Comparison of ENCODE assay signal across 8 cellular contexts in genomic region chr2:69741281-69742169, GRCh38.
DNase-seq lines count a peak whose midpoint lies in the region; ATAC-seq lines count a peak whose summit lies in the region.

ANXA4 (plus strand) TSS chr2:69742134; CDS start chr2:69781566, 39,432 bp downstream.

- peaks cover 15 to 21% of the 10 kb centered on the region in 2 donors for H3K4me1 ChIP-seq in mucosa of rectum (ENCODE audit: control insufficient read depth in 2 of 2, insufficient read depth in 2 of 2, low read length in 2 of 2)

- H3K9ac ChIP-seq in mucosa of rectum (ENCODE audit: low read depth in 1 of 2, low read length in 2 of 2) = peak within 1 kb of the TSS; percentile 66 to 93

- peak within 1 kb of the TSS; percentile 76 to 94 for H3K4me3 ChIP-seq in mucosa of rectum (ENCODE audit: low read length in 2 of 2)

- no peaks in the 10 kb centered on the region for H3K36me3 ChIP-seq in mucosa of rectum (ENCODE audit: control insufficient read depth in 2 of 2, insufficient read depth in 2 of 2, low read length in 2 of 2)

- DNase-seq in AML-193 (lab: John Stamatoyannopoulos, UW) (peak; percentile 41 to 49), NCI-H82 treated with DMSO at 0.1 percent for 48 hours (lab: John Stamatoyannopoulos, UW; ENCODE audit: unreplicated experiment) (peak; percentile 31), epidermal melanocyte (ENCODE audit: insufficient read length, low spot score) (peak; percentile 71)
- peak; percentile 24 for DNase-seq in activated CD8-positive, alpha-beta memory T cell treated with anti-CD3 and anti-CD28 coated beads, Interleukin-2, amount 50 U/mL, for 24 hours (ENCODE audit: extremely low read depth)
- peak; percentile 34 to 45 for DNase-seq in stimulated activated CD8-positive, alpha-beta memory T cell treated with anti-CD3 and anti-CD28 coated beads, Interleukin-7, amount 100 ng/mL, for 4 hours (ENCODE audit: low read depth in 2 of 2)

- H3K9me3 ChIP-seq in mucosa of rectum (ENCODE audit: control insufficient read depth in 2 of 2, low read length in 2 of 2) = no peaks in the 10 kb centered on the region

- ATAC-seq in GM18907 (IDR thresholded peaks at IDR 0.05; ENCODE audit: unreplicated experiment) (peak; percentile 82), HG03135 (IDR thresholded peaks at IDR 0.05; ENCODE audit: unreplicated experiment) (peak; percentile 72)

- H3K27me3 ChIP-seq in mucosa of rectum (ENCODE audit: control insufficient read depth in 2 of 2, insufficient read depth in 2 of 2, low read length in 2 of 2) = no peaks in the 10 kb centered on the region

- peak within 1 kb of the TSS; percentile 95 to 96 for H3K27ac ChIP-seq in mucosa of rectum (ENCODE audit: low read depth in 2 of 2, low read length in 2 of 2)

Comparison
In these comparisons a context has a peak if more than half of its experiments do, and no peak if none do; other contexts are left out.
1. Peak in every context shown above with its lines: DNase-seq, ATAC-seq, H3K4me3 ChIP-seq and H3K27ac ChIP-seq.